30 cellular contexts compared by ENCODE assay signal in the genomic region with DNA sequence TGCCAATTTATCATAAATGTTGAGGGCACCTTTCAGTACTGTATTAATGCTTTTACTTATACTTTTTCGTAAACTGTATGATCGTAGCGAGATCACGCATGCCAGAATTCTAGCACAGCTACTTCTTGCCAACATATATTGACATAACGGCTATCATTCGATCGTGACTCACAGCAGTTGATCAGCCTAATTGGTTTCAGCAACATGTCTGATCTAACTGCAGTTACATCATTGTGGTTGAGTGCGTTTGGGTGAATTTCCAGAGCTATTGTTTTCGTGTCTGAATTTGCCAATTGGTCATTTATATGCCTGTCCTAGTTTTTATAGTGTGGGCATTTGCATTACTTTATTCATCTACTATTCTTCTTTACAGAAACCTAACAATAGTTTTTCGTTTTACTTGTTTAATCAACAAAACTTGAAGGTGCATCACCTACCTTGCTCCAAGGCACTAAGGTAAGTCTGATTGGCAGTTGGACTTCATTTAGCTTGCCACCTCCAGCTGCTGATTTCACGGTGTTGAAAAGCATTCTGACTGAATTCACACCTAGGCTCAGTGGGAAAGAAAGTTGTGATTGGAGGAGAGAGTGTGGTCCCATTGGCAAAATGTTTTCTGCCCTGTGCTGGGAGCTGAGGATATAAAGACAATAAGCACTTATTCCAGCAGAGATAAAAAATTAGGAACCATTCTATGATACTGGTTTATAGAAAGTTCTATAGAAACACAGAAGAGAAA.
"Had no signal": no experiment of that assay in that cellular context is flagged by ENCODE, and none has a peak within 500 bp of the region (broad histone marks: within the 10 kb centered on the region; RNA-seq: fewer than 3 reads in every experiment).

No MANE protein-coding gene starts in this region.

- H3K9me3 Mint-ChIP-seq: activated naive CD4-positive, alpha-beta T cell treated with anti-CD3 and anti-CD28 coated beads, Interleukin-2, amount 10 ng/mL, durations not matched to agents 7 days and 5 days; activated T-helper 1 cell treated with anti-CD3 and anti-CD28 coated beads, Interleukin-12 subunit alpha, Interleukin-12 subunit beta, Interleukin-2, Interleukin-4 antibody, amounts not matched to agents 30 ng/mL and 10 ng/mL and 1 ng/mL, durations not matched to agents 14 hours and 24 hours and 36 hours; natural killer cell had no signal

- H2AFZ ChIP-seq: neural progenitor cell, parathyroid adenoma had no signal

- H3K4me3 ChIP-seq: cardiac muscle cell, colonic mucosa, esophagus muscularis mucosa, gastroesophageal sphincter, neural progenitor cell, psoas muscle, smooth muscle cell, tibial nerve had no signal

- H3K27ac ChIP-seq: cardiac muscle cell, colonic mucosa, esophagus muscularis mucosa, gastroesophageal sphincter, neural progenitor cell, parathyroid adenoma, tibial nerve, WERI-Rb-1 had no signal

- FAIRE-seq: kidney had no signal

- H3K4me2 ChIP-seq: neural progenitor cell, smooth muscle cell had no signal

- H3K4me3 Mint-ChIP-seq: activated naive CD4-positive, alpha-beta T cell treated with anti-CD3 and anti-CD28 coated beads, Interleukin-2, amount 10 ng/mL, durations not matched to agents 7 days and 5 days; activated T-helper 1 cell treated with anti-CD3 and anti-CD28 coated beads, Interleukin-12 subunit alpha, Interleukin-12 subunit beta, Interleukin-2, Interleukin-4 antibody, amounts not matched to agents 30 ng/mL and 10 ng/mL and 1 ng/mL, durations not matched to agents 14 hours and 24 hours and 36 hours; memory B cell; natural killer cell; neural progenitor cell; stimulated activated naive B cell treated with anti-CD40 and anti-IgM and Interleukin-4, amounts not matched to agents 10 μg/mL and 1 μg/mL and 100 μg/mL, for 72 hours; T-helper 17 cell had no signal

- H3K79me2 ChIP-seq: parathyroid adenoma had no signal

- H3K9me3 ChIP-seq: colonic mucosa, esophagus muscularis mucosa, gastroesophageal sphincter, psoas muscle, tibial nerve had no signal

- H3K4me1 ChIP-seq: colonic mucosa, gastroesophageal sphincter, parathyroid adenoma, tibial nerve had no signal

- H3K36me3 ChIP-seq: cardiac muscle cell, colonic mucosa, esophagus muscularis mucosa, gastroesophageal sphincter, neural progenitor cell, tibial nerve, WERI-Rb-1 had no signal

- H3K4me1 Mint-ChIP-seq: activated naive CD4-positive, alpha-beta T cell treated with anti-CD3 and anti-CD28 coated beads, Interleukin-2, amount 10 ng/mL, durations not matched to agents 7 days and 5 days; memory B cell; natural killer cell; stimulated activated naive B cell treated with anti-CD40 and anti-IgM and Interleukin-4, amounts not matched to agents 10 μg/mL and 1 μg/mL and 100 μg/mL, for 72 hours; T-helper 17 cell had no signal

- H3K27me3 ChIP-seq: cardiac muscle cell, colonic mucosa, esophagus muscularis mucosa, gastroesophageal sphincter, neural progenitor cell, tibial nerve had no signal

- DNase-seq: activated CD4-positive, alpha-beta T cell treated with anti-CD3 and anti-CD28 coated beads for 48 hours; activated CD4-positive, alpha-beta T cell treated with anti-CD3 and anti-CD28 coated beads, Interleukin-2, amount 50 U/mL, for 48 hours; activated CD8-positive, alpha-beta memory T cell treated with anti-CD3 and anti-CD28 coated beads for 24 hours; activated gamma-delta T cell; activated naive CD4-positive, alpha-beta T cell treated with anti-CD3 and anti-CD28 coated beads, Interleukin-2, amount 10 ng/mL, durations not matched to agents 7 days and 5 days; amniotic stem cell; cerebellar nuclear complex; colonic mucosa; effector CD8-positive, alpha-beta T cell; hippocampal formation; kidney; left colon; natural killer cell; occipital lobe; psoas muscle; stimulated activated CD4-positive, alpha-beta T cell treated with anti-CD3 and anti-CD28 coated beads, Interleukin-15, amount 100 ng/mL, for 24 hours; stimulated activated CD4-positive, alpha-beta T cell treated with anti-CD3 and anti-CD28 coated beads, Interleukin-2, amount 100 ng/mL, for 24 hours; stimulated activated naive B cell treated with anti-CD40 and anti-IgM and Interleukin-4, amounts not matched to agents 10 μg/mL and 1 μg/mL and 100 μg/mL, for 72 hours; T-helper 17 cell; T1000; WERI-Rb-1 had no signal

- H3K27ac Mint-ChIP-seq: activated naive CD4-positive, alpha-beta T cell treated with anti-CD3 and anti-CD28 coated beads, Interleukin-2, amount 10 ng/mL, durations not matched to agents 7 days and 5 days; activated T-helper 1 cell treated with anti-CD3 and anti-CD28 coated beads, Interleukin-12 subunit alpha, Interleukin-12 subunit beta, Interleukin-2, Interleukin-4 antibody, amounts not matched to agents 30 ng/mL and 10 ng/mL and 1 ng/mL, durations not matched to agents 14 hours and 24 hours and 36 hours; memory B cell; natural killer cell; neural progenitor cell; stimulated activated naive B cell treated with anti-CD40 and anti-IgM and Interleukin-4, amounts not matched to agents 10 μg/mL and 1 μg/mL and 100 μg/mL, for 72 hours; T-helper 17 cell had no signal

- H3K36me3 Mint-ChIP-seq: activated naive CD4-positive, alpha-beta T cell treated with anti-CD3 and anti-CD28 coated beads, Interleukin-2, amount 10 ng/mL, durations not matched to agents 7 days and 5 days; memory B cell; natural killer cell; stimulated activated naive B cell treated with anti-CD40 and anti-IgM and Interleukin-4, amounts not matched to agents 10 μg/mL and 1 μg/mL and 100 μg/mL, for 72 hours had no signal

- H3K9ac ChIP-seq: neural progenitor cell, parathyroid adenoma had no signal
